8 cellular contexts compared by ENCODE assay signal in the genomic region with DNA sequence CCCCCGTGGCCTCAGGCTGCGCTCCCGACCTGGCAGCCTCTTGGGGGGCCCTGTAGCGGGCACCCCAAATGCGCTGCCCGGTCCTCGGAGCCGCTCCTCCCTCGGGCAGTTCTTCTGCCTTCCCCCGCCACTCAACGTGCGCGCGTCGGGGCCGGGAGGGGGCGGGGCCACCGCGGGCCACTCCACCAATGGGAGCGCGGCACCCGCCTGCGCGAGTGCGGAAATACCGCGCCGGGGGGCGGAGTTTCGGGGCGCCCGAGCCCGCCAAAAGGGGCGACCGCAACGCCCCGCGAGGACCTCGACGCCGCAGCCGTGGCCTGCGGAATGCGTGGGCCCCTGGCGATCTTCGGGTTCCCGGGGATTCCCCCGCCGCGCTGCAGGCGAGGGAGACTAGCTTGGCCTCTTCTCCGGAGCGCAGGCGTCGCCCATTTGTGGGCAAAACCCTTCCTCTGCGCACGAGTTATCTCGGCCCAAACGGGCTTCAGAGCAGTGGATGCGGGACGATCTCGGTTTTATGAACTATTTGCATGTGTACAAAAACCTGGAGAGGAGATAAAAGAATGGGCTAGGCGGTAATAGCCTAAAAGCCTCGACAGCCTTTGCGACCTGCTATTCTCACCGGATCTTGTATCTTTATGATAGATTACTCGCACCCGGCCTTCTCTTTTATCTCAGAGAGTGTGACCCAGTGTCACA. TPM values are rescaled to one million over a fixed set of nuclear protein-coding genes. Genes with fewer than 3 reads are reported as not detected.
A peak's percentile ranks its signal among the peaks of the same experiment; 100 is the strongest.
DNase-seq lines count a peak whose midpoint lies in the region; ATAC-seq and TF ChIP-seq lines count a peak whose summit lies in the region.

A gene with protein sequence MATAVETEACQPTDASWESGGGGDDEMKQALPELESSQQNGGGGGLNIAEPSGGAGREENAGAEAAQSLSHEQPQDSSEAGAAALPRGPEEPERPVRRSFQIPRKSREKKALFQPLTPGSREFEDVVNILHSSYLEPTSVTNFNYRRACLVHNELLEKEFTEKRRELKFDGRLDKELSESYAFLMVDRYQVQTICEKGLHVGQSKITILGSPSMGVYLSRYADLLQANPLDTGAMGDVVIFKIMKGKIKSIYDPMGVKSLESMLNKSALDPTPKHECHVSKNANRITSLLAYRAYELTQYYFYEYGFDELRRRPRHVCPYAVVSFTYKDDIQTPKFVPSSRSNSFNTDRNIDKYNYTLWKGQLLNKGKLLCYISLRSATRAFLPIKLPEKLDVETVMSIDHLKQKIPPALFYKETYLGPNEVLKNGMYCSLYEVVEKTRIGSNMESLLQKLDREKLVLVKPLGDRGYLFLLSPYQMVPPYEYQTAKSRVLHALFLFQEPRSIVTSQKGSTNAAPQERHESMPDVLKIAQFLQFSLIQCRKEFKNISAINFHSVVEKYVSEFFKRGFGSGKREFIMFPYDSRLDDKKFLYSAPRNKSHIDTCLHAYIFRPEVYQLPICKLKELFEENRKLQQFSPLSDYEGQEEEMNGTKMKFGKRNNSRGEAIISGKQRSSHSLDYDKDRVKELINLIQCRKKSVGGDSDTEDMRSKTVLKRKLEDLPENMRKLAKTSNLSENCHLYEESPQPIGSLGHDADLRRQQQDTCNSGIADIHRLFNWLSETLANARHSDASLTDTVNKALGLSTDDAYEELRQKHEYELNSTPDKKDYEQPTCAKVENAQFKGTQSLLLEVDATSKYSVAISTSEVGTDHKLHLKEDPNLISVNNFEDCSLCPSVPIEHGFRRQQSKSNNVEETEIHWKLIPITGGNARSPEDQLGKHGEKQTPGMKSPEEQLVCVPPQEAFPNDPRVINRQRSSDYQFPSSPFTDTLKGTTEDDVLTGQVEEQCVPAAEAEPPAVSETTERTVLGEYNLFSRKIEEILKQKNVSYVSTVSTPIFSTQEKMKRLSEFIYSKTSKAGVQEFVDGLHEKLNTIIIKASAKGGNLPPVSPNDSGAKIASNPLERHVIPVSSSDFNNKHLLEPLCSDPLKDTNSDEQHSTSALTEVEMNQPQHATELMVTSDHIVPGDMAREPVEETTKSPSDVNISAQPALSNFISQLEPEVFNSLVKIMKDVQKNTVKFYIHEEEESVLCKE (N-terminal part only) (minus strand): TSS at position 144 of the 696 bp plus-strand sequence. CDS start 259 bp downstream, outside the sequence.

- peaks cover 22% of the 10 kb centered on the region for H3K4me1 ChIP-seq in GM23248 (ENCODE audit: insufficient read depth)
- H3K4me1 ChIP-seq in adrenal gland (replicated peaks in 1 of 2) = peaks cover 16 to 35% of the 10 kb centered on the region in 2 donors
- peaks cover 0 to 43% (median 14%) of the 10 kb centered on the region in 12 donors for H3K4me1 ChIP-seq in heart left ventricle

- H3K27ac ChIP-seq in GM23248 = peak within 1 kb of the TSS; percentile 92
- H3K27ac ChIP-seq in adrenal gland = peak within 1 kb of the TSS; percentile 95 to 99 (median 98)
- H3K27ac ChIP-seq in heart left ventricle = peak within 1 kb of the TSS; percentile 95 to 100 (median 98)

- TF ChIP-seq CTCF in LNCaP clone FGC (IDR thresholded peaks at IDR 0.05; ENCODE audit: control insufficient read depth, extremely low read depth, insufficient read depth) (no peak), adrenal gland (IDR thresholded peaks at IDR 0.05) (no peak), heart left ventricle (IDR thresholded peaks at IDR 0.05) (no peak), type B pancreatic cell (conservative IDR thresholded peaks at IDR 0.05) (no peak)

- peaks cover 37 to 49% (median 41%) of the 10 kb centered on the region in 3 donors for H3K4me1 Mint-ChIP-seq in T-cell
- peaks cover 29% of the 10 kb centered on the region for H3K4me1 Mint-ChIP-seq in type B pancreatic cell (ENCODE audit: unreplicated experiment)

- H3K4me2 ChIP-seq in GM23248 (ENCODE audit: unreplicated experiment) = peak within 1 kb of the TSS; percentile 79

- H3K4me3 ChIP-seq in GM23248 (peak within 1 kb of the TSS; percentile 80), LNCaP clone FGC (ENCODE audit: low read depth, low read length) (peak within 1 kb of the TSS; percentile 57), adrenal gland (peak within 1 kb of the TSS; percentile 66 to 97 (median 84)), heart left ventricle (peak within 1 kb of the TSS; percentile 62 to 91 (median 80))

- ATAC-seq in T-cell (replicated peaks in 1 of 4) = peak; percentile 86 to 92 (median 89)
- peak; percentile 87 to 97 (median 96) for ATAC-seq in heart left ventricle

- POLR2A ChIA-PET in T-cell (lab: Charles Lee) = interaction anchor here (0.6 to 1.6 kb wide), 6 partner anchors 10 to 872 kb away, joined by 3 to 5 read pairs (median 4); a partner anchor contains a TSS

- CTCF ChIA-PET in T-cell (lab: Charles Lee) = interaction anchor here in 1 of 2 donors (0.5 to 1.7 kb wide), 5 partner anchors 13 to 140 kb away, joined by 3 to 12 read pairs (median 5); a partner anchor contains a TSS

- peak within 1 kb of the TSS; percentile 92 for H3K9ac ChIP-seq in GM23248

- H3K79me2 ChIP-seq in GM23248 (ENCODE audit: insufficient read depth) = peaks cover 42% of the 10 kb centered on the region

- 22 to 25% methylated on average over 53 to 54 of the region's 68 CpGs for WGBS in GM23248 (ENCODE audit: low coverage in 1 of 2, low lambda C conversion rate in 2 of 2, missing lambda C conversion rate in 2 of 2), 2 experiments
- 16 to 60% (median 20%) methylated on average over 21 to 68 of the region's 68 CpGs for WGBS in adrenal gland, 4 donors
- 16 to 37% (median 24%) methylated on average over 30 to 68 of the region's 68 CpGs for WGBS in heart left ventricle, 4 donors

- peak within 1 kb of the TSS; percentile 94 to 95 (median 94) for H3K4me3 Mint-ChIP-seq in T-cell
- peak within 1 kb of the TSS; percentile 95 for H3K4me3 Mint-ChIP-seq in type B pancreatic cell

- in situ Hi-C loops in GM23248 (cut with MboI) = no loop called here

- no peaks in the 10 kb centered on the region for H4K20me1 ChIP-seq in GM23248 (ENCODE audit: insufficient read depth)

- DNase-seq in GM03348 (ENCODE audit: low spot score) = peak; percentile 98
- DNase-seq in GM23248 = peak; percentile 92
- no peak for DNase-seq in LNCaP clone FGC (ENCODE audit: low read depth)
- DNase-seq in T-cell = peak; percentile 73 to 89 (median 82)
- peak; percentile 76 to 89 (median 86) for DNase-seq in adrenal gland
- peak; percentile 85 to 93 (median 88) for DNase-seq in heart left ventricle
- DNase-seq in posterior vena cava (ENCODE audit: low spot score) = peak; percentile 95
- DNase-seq in type B pancreatic cell (ENCODE audit: extremely low spot score, unreplicated experiment) = peak; percentile 84

- TF ChIP-seq POLR2A in adrenal gland (IDR thresholded peaks at IDR 0.05) (peak; percentile 33 to 68), heart left ventricle (IDR thresholded peaks at IDR 0.05) (peak; percentile 37 to 84)

- H2AFZ ChIP-seq in GM23248 = peak within 1 kb of the TSS; percentile 95

- H3K27me3 Mint-ChIP-seq in T-cell (no peaks in the 10 kb centered on the region), type B pancreatic cell (no peaks in the 10 kb centered on the region)

- no peaks in the 10 kb centered on the region for H3K9me3 ChIP-seq in GM23248 (ENCODE audit: low read depth)
- H3K9me3 ChIP-seq in adrenal gland (replicated peaks in 1 of 3) = no peaks in the 10 kb centered on the region
- peaks cover 0 to 6% (median 0%) of the 10 kb centered on the region in 12 donors for H3K9me3 ChIP-seq in heart left ventricle

- H3F3A ChIP-seq in GM23248 (ENCODE audit: insufficient read depth) = no peaks in the 10 kb centered on the region; the same call in 1 of the 2 replicates

- H3K36me3 ChIP-seq in GM23248 (ENCODE audit: low read depth) (no peaks in the 10 kb centered on the region), adrenal gland (replicated peaks in 1 of 2) (no peaks in the 10 kb centered on the region), heart left ventricle (no peaks in the 10 kb centered on the region)

- H3K27me3 ChIP-seq in GM23248 (replicated peaks; ENCODE audit: insufficient read depth) (no peaks in the 10 kb centered on the region), adrenal gland (no peaks in the 10 kb centered on the region), heart left ventricle (no peaks in the 10 kb centered on the region)

- H3K9me3 Mint-ChIP-seq in T-cell = no peaks in the 10 kb centered on the region
- H3K9me3 Mint-ChIP-seq in type B pancreatic cell = no peaks in the 10 kb centered on the region

- H3K27ac Mint-ChIP-seq in T-cell = peak within 1 kb of the TSS; percentile 94 to 96
- H3K27ac Mint-ChIP-seq in type B pancreatic cell = peak within 1 kb of the TSS; percentile 97

- intact Hi-C loops in adrenal gland (cut with DNase I) (no loop called here), heart left ventricle (cut with DNase I) (no loop called here), posterior vena cava (cut with DNase I) (no loop called here)

- no peaks in the 10 kb centered on the region for H3K9me2 ChIP-seq in GM23248 (ENCODE audit: insufficient read depth)

- H3K36me3 Mint-ChIP-seq in T-cell (peaks cover 17% of the 10 kb centered on the region), type B pancreatic cell (peaks cover 38% of the 10 kb centered on the region)

RNA-seq across cellular contexts. Expression of the gene that starts here (rescaled TPM):
- total RNA-seq in GM23248 (2014; rRNA removed; shearing (Covaris generic)) = 56.8 and 57.2 TPM in 2 replicates
- polyA plus RNA-seq in GM23248 (2016; fragmentation: Nextera tagmentation; extraction: Ambion mirVana) (15.7 and 17.6 TPM in 2 replicates), adrenal gland (10 to 100 TPM; 18.9 to 50.9 (median 22.3) TPM), heart left ventricle (10 to 100 TPM in 1 of 2 donors, 1 to 10 TPM in 1; 9.1 to 16.3 TPM)
- total RNA-seq in T-cell (10 to 100 TPM; 69.5 to 81.7 (median 75.8) TPM), adrenal gland (10 to 100 TPM; 38.4 to 81.8 (median 53.6) TPM), heart left ventricle (10 to 100 TPM; 20.4 to 36.5 (median 26.1) TPM), posterior vena cava (10 to 100 TPM; 52.1 to 63.7 TPM), type B pancreatic cell (ENCODE audit: low replicate concordance) (48.7 and 55.1 TPM in 2 replicates)
